ENCODE assay signal across 29 cellular contexts in the genomic region with DNA sequence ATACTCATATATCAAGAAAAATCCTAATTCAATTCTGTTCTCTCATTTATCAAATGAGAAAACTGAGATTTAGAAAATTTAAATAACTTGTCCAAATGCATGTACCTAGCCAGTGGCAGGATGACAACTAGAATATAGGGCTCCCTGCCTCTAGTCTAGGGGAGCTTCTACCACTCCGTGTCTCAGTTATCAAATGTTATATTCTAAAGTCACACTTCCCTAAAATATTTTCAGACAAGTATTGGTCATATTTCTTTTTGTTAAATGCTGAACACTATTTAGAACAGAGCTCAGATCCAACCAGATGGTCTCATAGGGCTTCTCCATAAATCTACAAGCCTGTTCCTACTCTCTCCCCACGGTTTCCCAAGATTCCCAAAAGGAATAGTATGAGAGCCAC. TPM values are rescaled to one million over a fixed set of nuclear protein-coding genes. Genes with fewer than 3 reads are reported as not detected.
DNase-seq lines count a peak whose midpoint lies in the region; ATAC-seq, FAIRE-seq and TF ChIP-seq lines count a peak whose summit lies in the region.
"Had no signal": no experiment of that assay in that cellular context is flagged by ENCODE, and none has a peak within 500 bp of the region (broad histone marks: within the 10 kb centered on the region; RNA-seq: fewer than 3 reads in every experiment).

No MANE protein-coding gene starts in this region.

- no peaks in the 10 kb centered on the region for H3K9me2 ChIP-seq in OCI-LY1 (ENCODE audit: low read depth, low read length)
- H3K9me2 ChIP-seq: SK-N-SH had no signal

- H3K27ac ChIP-seq in CD4-positive, alpha-beta memory T cell (ENCODE audit: low read depth, low read length) = no peak overlapping the region
- H3K27ac ChIP-seq in OCI-LY1 (ENCODE audit: low read depth, low read length, poor library complexity, severe bottlenecking) = peak overlapping the region; percentile 96
- H3K27ac ChIP-seq: gastroesophageal sphincter, KMS-11, left ventricle myocardium inferior had no signal

- no peaks in the 10 kb centered on the region for H3K9me3 ChIP-seq in CD4-positive, alpha-beta memory T cell (ENCODE audit: control insufficient read depth in 1 of 2, low read length in 2 of 2)
- no peaks in the 10 kb centered on the region for H3K9me3 ChIP-seq in OCI-LY1 (ENCODE audit: low read length)
- H3K9me3 ChIP-seq: gastroesophageal sphincter, left ventricle myocardium inferior, SK-N-SH had no signal

- H3F3A ChIP-seq in OCI-LY1 (ENCODE audit: insufficient read depth, low read length) = no peaks in the 10 kb centered on the region

- FAIRE-seq in GM19239 (lab: Jason Lieb, UNC) = peak; percentile 49

- CTCF ChIA-PET in CD4-positive, alpha-beta memory T cell (lab: Charles Lee; ENCODE audit: partially characterized antibody) = interaction anchor here (1.2 to 4.0 kb wide), 5 partner anchors 9 to 809 kb away, joined by 4 to 27 read pairs (median 5); no protein-coding TSS in a partner anchor
- CTCF ChIA-PET in MCF 10A (lab: Yijun Ruan, JAX) = interaction anchor here (0.6 to 3.5 kb wide), 2 partner anchors 10 to 32 kb away, joined by 3 to 17 read pairs; no protein-coding TSS in a partner anchor

- no peak for TF ChIP-seq CTCF in OCI-LY1 (IDR thresholded peaks at IDR 0.05; ENCODE audit: low read length)
- TF ChIP-seq CTCF in MCF 10A (IDR thresholded peaks at IDR 0.05; ENCODE audit: unreplicated experiment) = no peak

- peak overlapping the region; percentile 2 to 95 (median 87) for H3K27ac Mint-ChIP-seq in CD4-positive, alpha-beta memory T cell
- H3K27ac Mint-ChIP-seq in immature natural killer cell (peak overlapping the region; percentile 8 to 85 (median 72)), MCF 10A (ENCODE audit: low read depth, unreplicated experiment) (no peak overlapping the region)
- H3K27ac Mint-ChIP-seq: mesothelial cell of epicardium had no signal

- H3K4me1 Mint-ChIP-seq in CD4-positive, alpha-beta memory T cell = peaks cover 71 to 98% (median 86%) of the 10 kb centered on the region in 4 donors
- H3K4me1 Mint-ChIP-seq in immature natural killer cell (peaks cover 61 to 82% of the 10 kb centered on the region in 2 donors), MCF 10A (ENCODE audit: insufficient read depth, unreplicated experiment) (peaks cover 5% of the 10 kb centered on the region)

- no peak for DNase-seq in CD4-positive, alpha-beta memory T cell
- DNase-seq in GM19239 (ENCODE audit: insufficient read length, low spot score) (no peak), immature natural killer cell (no peak), MCF 10A (ENCODE audit: unreplicated experiment) (no peak), middle frontal gyrus (ENCODE audit: extremely low spot score, low spot score) (no peak), NCI-H82 treated with DMSO at 0.1 percent for 48 hours (lab: John Stamatoyannopoulos, UW; ENCODE audit: unreplicated experiment) (no peak)
- DNase-seq: ACHN; activated CD4-positive, alpha-beta T cell treated with anti-CD3 and anti-CD28 coated beads for 4 hours; activated CD8-positive, alpha-beta memory T cell treated with anti-CD3 and anti-CD28 coated beads for 24 hours; activated gamma-delta T cell treated with Interleukin-2 at 50 U/mL for 16 hours; activated T-cell treated with anti-CD3 and anti-CD28 coated beads, Interleukin-2, amount 50 U/mL, for 1 hour; C1 segment of cervical spinal cord; cerebellar nuclear complex; hippocampal formation; left ventricle myocardium inferior; NCI-H1436; NCI-H446; PC-3; SK-N-SH; trophoblast cell had no signal

- no peaks in the 10 kb centered on the region for H3K36me3 ChIP-seq in CD4-positive, alpha-beta memory T cell (ENCODE audit: insufficient read depth, low read length)
- H3K36me3 ChIP-seq in OCI-LY1 (ENCODE audit: insufficient read depth, low read length) = no peaks in the 10 kb centered on the region
- H3K36me3 ChIP-seq: gastroesophageal sphincter, left ventricle myocardium inferior had no signal

- BruUV-seq in MCF 10A (replicated peaks; lab: Mats Ljungman, UMichigan) = no TSS peak

- no peak for ATAC-seq in GM19467 (IDR thresholded peaks at IDR 0.05; ENCODE audit: unreplicated experiment)
- ATAC-seq: gastroesophageal sphincter, PC-3 had no signal

- no peak overlapping the region for H3K4me3 ChIP-seq in CD4-positive, alpha-beta memory T cell (ENCODE audit: low read length in 2 of 2)
- peak overlapping the region; percentile 4 for H3K4me3 ChIP-seq in OCI-LY1 (ENCODE audit: low read depth, low read length, poor library complexity, severe bottlenecking)
- H3K4me3 ChIP-seq: gastroesophageal sphincter, left ventricle myocardium inferior had no signal

- no peaks in the 10 kb centered on the region for H3K27me3 ChIP-seq in CD4-positive, alpha-beta memory T cell (ENCODE audit: insufficient read depth, low read length)
- no peaks in the 10 kb centered on the region for H3K27me3 ChIP-seq in OCI-LY1 (ENCODE audit: insufficient read depth, low read length)

- H3K4me3 Mint-ChIP-seq in CD4-positive, alpha-beta memory T cell = peak overlapping the region in 5 of 8 donors; percentile 26 to 75 (median 66)
- H3K4me3 Mint-ChIP-seq in immature natural killer cell (peak overlapping the region in 2 of 5 donors; percentile 8 to 31), MCF 10A (ENCODE audit: unreplicated experiment) (no peak overlapping the region)
- H3K4me3 Mint-ChIP-seq: mesothelial cell of epicardium had no signal

- H3K79me2 ChIP-seq in OCI-LY1 (ENCODE audit: insufficient read depth, low read length) = no peaks in the 10 kb centered on the region

- peak overlapping the region; percentile 46; the same call in 1 of the 2 replicates for H3K4me2 ChIP-seq in OCI-LY1 (ENCODE audit: low read length)
- H3K4me2 ChIP-seq: KMS-11, SK-N-SH had no signal

- H2AFZ ChIP-seq in OCI-LY1 (ENCODE audit: low read length) = no peak overlapping the region

- H4K20me1 ChIP-seq in OCI-LY1 (ENCODE audit: insufficient read depth, low read length) = no peaks in the 10 kb centered on the region

- H3K9ac ChIP-seq in OCI-LY1 (ENCODE audit: low read length) = peak overlapping the region; percentile 3; the same call in 1 of the 2 replicates
- H3K9ac ChIP-seq: KMS-11, SK-N-SH had no signal

- H3K4me1 ChIP-seq in CD4-positive, alpha-beta memory T cell (ENCODE audit: insufficient read depth, low read length) = peaks cover 91% of the 10 kb centered on the region
- peaks cover 79% of the 10 kb centered on the region for H3K4me1 ChIP-seq in OCI-LY1 (ENCODE audit: insufficient read depth, low read length, severe bottlenecking)
- H3K4me1 ChIP-seq: gastroesophageal sphincter had no signal

- peaks cover 0 to 3% of the 10 kb centered on the region in 2 donors for H3K36me3 Mint-ChIP-seq in CD4-positive, alpha-beta memory T cell
- H3K36me3 Mint-ChIP-seq in immature natural killer cell (peaks cover 0 to 6% (median 4%) of the 10 kb centered on the region in 3 donors), MCF 10A (ENCODE audit: insufficient read depth, unreplicated experiment) (no peaks in the 10 kb centered on the region)
- H3K36me3 Mint-ChIP-seq: mesothelial cell of epicardium; naive thymus-derived CD8-positive, alpha-beta T cell had no signal

- peaks cover 0 to 4% (median 0%) of the 10 kb centered on the region in 8 donors for H3K9me3 Mint-ChIP-seq in CD4-positive, alpha-beta memory T cell
- H3K9me3 Mint-ChIP-seq in immature natural killer cell (no peaks in the 10 kb centered on the region), MCF 10A (ENCODE audit: unreplicated experiment) (no peaks in the 10 kb centered on the region)
- H3K9me3 Mint-ChIP-seq: mesothelial cell of epicardium had no signal

- intact Hi-C loops in CD4-positive, alpha-beta memory T cell (cut with micrococcal nuclease) = loop anchor here (5.0 kb wide), 1 partner anchor 788 kb away; no protein-coding TSS in a partner anchor
- intact Hi-C loops in MCF 10A (cut with micrococcal nuclease) = no loop called here

- POLR2A ChIA-PET in CD4-positive, alpha-beta memory T cell (lab: Charles Lee; ENCODE audit: partially characterized antibody) = interaction anchor here (1.4 to 2.4 kb wide), 3 partner anchors 10 to 147 kb away, joined by 6 to 13 read pairs (median 8); partner anchors contain the start of gene FLI1
- POLR2A ChIA-PET in MCF 10A (lab: Yijun Ruan, JAX) = no interaction called here

- H3K27me3 Mint-ChIP-seq in CD4-positive, alpha-beta memory T cell = no peaks in the 10 kb centered on the region
- peaks cover 0 to 4% (median 2%) of the 10 kb centered on the region in 3 donors for H3K27me3 Mint-ChIP-seq in immature natural killer cell (ENCODE audit: low read depth in 3 of 3)
- H3K27me3 Mint-ChIP-seq in MCF 10A (ENCODE audit: insufficient read depth, unreplicated experiment) = peaks cover 16% of the 10 kb centered on the region
- H3K27me3 Mint-ChIP-seq: naive thymus-derived CD8-positive, alpha-beta T cell had no signal

RNA-seq across cellular contexts. Expression of gene KCNJ1, which starts 26.3 kb away (rescaled TPM):
- total RNA-seq in CD4-positive, alpha-beta memory T cell = under 1 TPM in 1 of 2 experiments, not detected in 1; 0.17 TPM
- polyA plus RNA-seq in CD4-positive, alpha-beta memory T cell = under 1 TPM in 1 of 2 donors, not detected in 1; 0.23 TPM
- not detected for polyA plus RNA-seq in immature natural killer cell
- total RNA-seq in MCF 10A (2022) = not detected in 2 replicates
- total RNA-seq: left ventricle myocardium inferior; mesothelial cell of epicardium; naive thymus-derived CD8-positive, alpha-beta T cell; osteocyte; PC-3; T-helper 2 cell treated with Interferon-gamma antibody and Interleukin-4, amounts not matched to agents 100 ng/mL and 5 ng/mL, for 36 hours had no signal
- polyA plus RNA-seq: naive thymus-derived CD8-positive, alpha-beta T cell; SK-N-SH had no signal

RNA-seq across cellular contexts. Expression of gene KCNJ5, which starts 50.4 kb away (rescaled TPM):
- under 1 TPM; 0.23 to 0.33 TPM for total RNA-seq in CD4-positive, alpha-beta memory T cell
- not detected for polyA plus RNA-seq in CD4-positive, alpha-beta memory T cell
- not detected for polyA plus RNA-seq in immature natural killer cell
- not detected in 2 replicates for total RNA-seq in MCF 10A (2022)
- total RNA-seq: dermis microvascular lymphatic vessel endothelial cell; naive thymus-derived CD8-positive, alpha-beta T cell; osteocyte; PC-3; T-helper 2 cell treated with Interferon-gamma antibody and Interleukin-4, amounts not matched to agents 100 ng/mL and 5 ng/mL, for 36 hours had no signal
- polyA plus RNA-seq: naive thymus-derived CD8-positive, alpha-beta T cell had no signal
